20 cellular contexts compared by ENCODE assay signal in genomic region chr16:17930280-17930679, GRCh38.
"Had no signal": no experiment of that assay in that cellular context is flagged by ENCODE, and none has a peak within 500 bp of the region (broad histone marks: within the 10 kb centered on the region; RNA-seq: fewer than 3 reads in every experiment).

No MANE protein-coding gene starts in this region.

- H3K4me1 ChIP-seq: thyroid gland had no signal

- H3K4me3 ChIP-seq: cardiac muscle cell, thyroid gland had no signal

- H3K36me3 ChIP-seq: cardiac muscle cell, thyroid gland had no signal

- DNase-seq: activated CD4-positive, alpha-beta memory T cell treated with anti-CD3 and anti-CD28 coated beads for 36 hours; activated CD4-positive, alpha-beta T cell treated with anti-CD3 and anti-CD28 coated beads for 36 hours; dermis blood vessel endothelial cell; effector memory CD8-positive, alpha-beta T cell; naive thymus-derived CD8-positive, alpha-beta T cell; posterior cingulate gyrus; retina; stimulated activated CD4-positive, alpha-beta T cell treated with anti-CD3 and anti-CD28 coated beads, Interleukin-12 subunit alpha, Interleukin-12 subunit beta, amount 100 ng/mL, for 4 hours; stimulated activated CD4-positive, alpha-beta T cell treated with anti-CD3 and anti-CD28 coated beads, Interleukin-1b, Interleukin-23, amount 100 ng/mL, for 48 hours; stimulated activated CD8-positive, alpha-beta memory T cell treated with anti-CD3 and anti-CD28 coated beads, Interleukin-4, amount 100 ng/mL, for 48 hours; stimulated activated naive CD4-positive, alpha-beta T cell treated with Interleukin-2 at 50 U/mL for 16 hours; thyroid gland had no signal

- ATAC-seq: activated CD4-positive, alpha-beta T cell treated with anti-CD3 and anti-CD28 coated beads for 36 hours; effector memory CD8-positive, alpha-beta T cell; naive thymus-derived CD8-positive, alpha-beta T cell; WTC11 had no signal

- H3K27me3 ChIP-seq: cardiac muscle cell, thyroid gland had no signal

- FAIRE-seq: frontal cortex, urothelium cell line had no signal

- H3K36me3 Mint-ChIP-seq: activated CD4-positive, alpha-beta memory T cell treated with anti-CD3 and anti-CD28 coated beads for 36 hours; activated naive CD8-positive, alpha-beta T cell; naive thymus-derived CD8-positive, alpha-beta T cell had no signal

- H3K9me3 ChIP-seq: thyroid gland had no signal

- H3K27ac Mint-ChIP-seq: activated CD4-positive, alpha-beta memory T cell treated with anti-CD3 and anti-CD28 coated beads for 36 hours; activated CD4-positive, alpha-beta T cell treated with anti-CD3 and anti-CD28 coated beads for 36 hours; activated naive CD8-positive, alpha-beta T cell; effector memory CD8-positive, alpha-beta T cell; memory B cell; naive thymus-derived CD8-positive, alpha-beta T cell; T-helper 2 cell treated with Interferon-gamma antibody and Interleukin-4, amounts not matched to agents 5 μg/mL and 100 μg/mL, for 36 hours; WTC11 had no signal

- H3K9me3 Mint-ChIP-seq: memory B cell had no signal

- H3K4me3 Mint-ChIP-seq: activated CD4-positive, alpha-beta memory T cell treated with anti-CD3 and anti-CD28 coated beads for 36 hours; activated CD4-positive, alpha-beta T cell treated with anti-CD3 and anti-CD28 coated beads for 36 hours; activated naive CD8-positive, alpha-beta T cell; effector memory CD8-positive, alpha-beta T cell; memory B cell; naive thymus-derived CD8-positive, alpha-beta T cell; T-helper 2 cell treated with Interferon-gamma antibody and Interleukin-4, amounts not matched to agents 5 μg/mL and 100 μg/mL, for 36 hours; WTC11 had no signal

- H3K4me1 Mint-ChIP-seq: activated CD4-positive, alpha-beta T cell treated with anti-CD3 and anti-CD28 coated beads for 36 hours; memory B cell; naive thymus-derived CD8-positive, alpha-beta T cell had no signal

- H3K27ac ChIP-seq: cardiac muscle cell, epithelial cell of prostate, thyroid gland had no signal

- H3K27me3 Mint-ChIP-seq: activated CD4-positive, alpha-beta memory T cell treated with anti-CD3 and anti-CD28 coated beads for 36 hours; activated naive CD8-positive, alpha-beta T cell had no signal
